Comparison of ENCODE assay signal across 9 cellular contexts in the genomic region with DNA sequence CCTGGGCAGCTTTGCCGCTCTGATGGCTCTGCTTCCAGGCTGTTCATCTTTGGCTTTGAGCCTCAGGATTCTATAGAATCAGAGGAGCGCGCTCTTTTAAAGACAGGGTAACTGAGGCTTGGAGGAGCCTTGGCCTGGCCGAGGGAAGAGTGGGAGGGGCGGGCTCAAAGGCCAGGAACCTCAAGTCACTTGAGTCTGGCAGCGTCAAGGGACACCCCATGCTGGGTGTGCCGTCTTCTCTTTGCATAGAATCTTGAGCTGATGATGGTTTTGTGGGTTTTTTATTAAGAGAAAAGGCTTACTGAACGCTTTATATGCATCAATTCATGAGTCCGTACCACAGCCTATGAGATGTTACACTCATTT. TPM values are rescaled to one million over a fixed set of nuclear protein-coding genes. Genes with fewer than 3 reads are reported as not detected.
DNase-seq lines count a peak whose midpoint lies in the region; ATAC-seq and TF ChIP-seq lines count a peak whose summit lies in the region.
"Had no signal": no experiment of that assay in that cellular context is flagged by ENCODE, and none has a peak within 500 bp of the region (broad histone marks: within the 10 kb centered on the region; RNA-seq: fewer than 3 reads in every experiment).

No MANE protein-coding gene starts in this region.

- CTCF ChIA-PET in activated naive CD4-positive, alpha-beta T cell treated with anti-CD3 and anti-CD28 coated beads, Interleukin-2, amount 10 ng/mL, durations not matched to agents 7 days and 5 days (lab: Charles Lee) = interaction anchor here (1.1 to 9.7 kb wide), 4 partner anchors 10 to 94 kb away, joined by 3 to 58 read pairs (median 6); no protein-coding TSS in a partner anchor

- intact Hi-C loops in right lobe of liver (cut with DNase I) (no loop called here), transverse colon (cut with DNase I; ENCODE audit: low total_unique reads) (loop anchor here (5.0 kb wide), 1 partner anchor 60 kb away; no protein-coding TSS in a partner anchor)

- H3K4me3 ChIP-seq in right lobe of liver (peak overlapping the region; percentile 94 to 97 (median 94)), transverse colon (peak overlapping the region; percentile 74 to 95 (median 85))

- H3K27ac ChIP-seq in angular gyrus (ENCODE audit: low read depth, low read length) (peak overlapping the region; percentile 99), right lobe of liver (peak overlapping the region in 2 of 3 donors; percentile 96 to 98), transverse colon (peak overlapping the region; percentile 96 to 99 (median 98))

- H3K4me1 ChIP-seq in right lobe of liver (peaks cover 0 to 17% (median 2%) of the 10 kb centered on the region in 4 donors), transverse colon (peaks cover 0 to 36% (median 19%) of the 10 kb centered on the region in 4 donors)

- no peak for DNase-seq in activated naive CD4-positive, alpha-beta T cell treated with anti-CD3 and anti-CD28 coated beads, Interleukin-2, amount 10 ng/mL, durations not matched to agents 7 days and 5 days
- DNase-seq in activated naive CD4-positive, alpha-beta T cell (lab: John Stamatoyannopoulos, UW) = no peak
- DNase-seq in right lobe of liver (no peak), transverse colon (peak; percentile 40), T1000 (lab: John Stamatoyannopoulos, UW) (no peak), amygdala (lab: John Stamatoyannopoulos, UW) (no peak), hypothalamus (lab: John Stamatoyannopoulos, UW) (no peak)

- ATAC-seq in right lobe of liver = no peak

- in situ Hi-C loops in transverse colon (cut with MboI; ENCODE audit: low pct_ligation_motif_present in 1 of 4, low pct_unique_long_range_greater_than_20kb in 1 of 4, low sequenced_read_pairs in 3 of 4) = no loop called here

- H3K27ac Mint-ChIP-seq in activated naive CD4-positive, alpha-beta T cell treated with anti-CD3 and anti-CD28 coated beads, Interleukin-2, amount 10 ng/mL, durations not matched to agents 7 days and 5 days = peak overlapping the region; percentile 95

- TF ChIP-seq CTCF in right lobe of liver (IDR thresholded peaks at IDR 0.05) (no peak), transverse colon (IDR thresholded peaks at IDR 0.05) (no peak)

- H3K27me3 ChIP-seq in right lobe of liver (no peaks in the 10 kb centered on the region), transverse colon (no peaks in the 10 kb centered on the region)

- H3K36me3 Mint-ChIP-seq in activated naive CD4-positive, alpha-beta T cell treated with anti-CD3 and anti-CD28 coated beads, Interleukin-2, amount 10 ng/mL, durations not matched to agents 7 days and 5 days = peaks cover 40% of the 10 kb centered on the region

- H3K36me3 ChIP-seq in right lobe of liver (peaks cover 0 to 5% (median 0%) of the 10 kb centered on the region in 4 donors), transverse colon (peaks cover 0 to 15% (median 3%) of the 10 kb centered on the region in 4 donors)

- WGBS in right lobe of liver (ENCODE audit: insufficient coverage, low coverage, low lambda C conversion rate, missing lambda C conversion rate) = 56% methylated on average over 8 of the region's 9 CpGs
- WGBS in transverse colon (ENCODE audit: low coverage in 1 of 2), 2 donors = 32% methylated on average over 9 of the region's 9 CpGs; no CpG with 5 or more reads in 1 of the 2 donors

- TF ChIP-seq EP300 in transverse colon (IDR thresholded peaks at IDR 0.05; ENCODE audit: low read depth) = no peak

- no peaks in the 10 kb centered on the region for H3K27me3 Mint-ChIP-seq in activated naive CD4-positive, alpha-beta T cell treated with anti-CD3 and anti-CD28 coated beads, Interleukin-2, amount 10 ng/mL, durations not matched to agents 7 days and 5 days

- H3K9me3 ChIP-seq in right lobe of liver = no peaks in the 10 kb centered on the region
- H3K9me3 ChIP-seq in transverse colon = no peaks in the 10 kb centered on the region

- H3K4me3 Mint-ChIP-seq in activated naive CD4-positive, alpha-beta T cell treated with anti-CD3 and anti-CD28 coated beads, Interleukin-2, amount 10 ng/mL, durations not matched to agents 7 days and 5 days = peak overlapping the region; percentile 97

- no peak for TF ChIP-seq POLR2A in right lobe of liver (IDR thresholded peaks at IDR 0.05)
- TF ChIP-seq POLR2A in transverse colon (IDR thresholded peaks at IDR 0.05) = no peak

- peaks cover 41% of the 10 kb centered on the region for H3K4me1 Mint-ChIP-seq in activated naive CD4-positive, alpha-beta T cell treated with anti-CD3 and anti-CD28 coated beads, Interleukin-2, amount 10 ng/mL, durations not matched to agents 7 days and 5 days

- H3K9me3 Mint-ChIP-seq in activated naive CD4-positive, alpha-beta T cell treated with anti-CD3 and anti-CD28 coated beads, Interleukin-2, amount 10 ng/mL, durations not matched to agents 7 days and 5 days = peaks cover 9% of the 10 kb centered on the region

RNA-seq across cellular contexts. Expression of a gene that starts 1.1 kb away (rescaled TPM):
- total RNA-seq in right lobe of liver = 10 to 100 TPM; 31.7 to 60.0 (median 38.8) TPM
- 100 to 1,000 TPM in 3 of 4 donors, 10 to 100 TPM in 1; 90.4 to 146 (median 117) TPM for total RNA-seq in transverse colon

RNA-seq across cellular contexts. Expression of a gene that starts 42.2 kb away (rescaled TPM):
- 10 to 100 TPM in 1 of 6 experiments, 1 to 10 TPM in 5; 5.1 to 12.3 (median 6.1) TPM for total RNA-seq in right lobe of liver
- 10 to 100 TPM in 1 of 4 donors, 1 to 10 TPM in 3; 4.0 to 11.1 (median 7.0) TPM for total RNA-seq in transverse colon

RNA-seq across cellular contexts. Expression of a gene that starts 42.9 kb away (rescaled TPM):
- total RNA-seq in right lobe of liver (10 to 100 TPM; 23.2 to 36.8 (median 31.1) TPM), transverse colon (10 to 100 TPM; 38.6 to 78.6 (median 54.7) TPM)

RNA-seq across cellular contexts. Expression of a gene that starts 51.8 kb away (rescaled TPM):
- not detected for total RNA-seq in right lobe of liver
- total RNA-seq in transverse colon = not detected
- total RNA-seq: RPMI7951 had no signal
